10 cellular contexts compared by ENCODE assay signal in genomic region chr15:75067123-75067854, GRCh38. TPM values are rescaled to one million over a fixed set of nuclear protein-coding genes. Genes with fewer than 3 reads are reported as not detected.
DNase-seq lines count a peak whose midpoint lies in the region; ATAC-seq and TF ChIP-seq lines count a peak whose summit lies in the region.
"Had no signal": no experiment of that assay in that cellular context is flagged by ENCODE, and none has a peak within 500 bp of the region (broad histone marks: within the 10 kb centered on the region; RNA-seq: fewer than 3 reads in every experiment).

No MANE protein-coding gene starts in this region.

- peaks cover 1% of the 10 kb centered on the region for H3K27me3 Mint-ChIP-seq in activated CD4-positive, alpha-beta memory T cell treated with anti-CD3 and anti-CD28 coated beads for 36 hours
- H3K27me3 Mint-ChIP-seq: IgD-negative memory B cell had no signal

- 0 out of 2 replicates have a peak overlapping the region, but pooled peaks have one; percentile 19 for H2AFZ ChIP-seq in KMS-11 (ENCODE audit: low read depth)

- ATAC-seq in GM21423 (IDR thresholded peaks at IDR 0.05; ENCODE audit: unreplicated experiment) (no peak), HG02970 (IDR thresholded peaks at IDR 0.05; ENCODE audit: low FRiP score, unreplicated experiment) (no peak)
- ATAC-seq: left ventricle myocardium superior had no signal

- peak overlapping the region; percentile 47 for H3K27ac Mint-ChIP-seq in activated CD4-positive, alpha-beta memory T cell treated with anti-CD3 and anti-CD28 coated beads for 36 hours

- CTCF ChIA-PET in activated CD4-positive, alpha-beta memory T cell treated with anti-CD3 and anti-CD28 coated beads for 36 hours (lab: Charles Lee) = interaction anchor here (0.6 to 2.0 kb wide), 4 partner anchors 24 to 137 kb away, joined by 3 to 6 read pairs (median 4); partner anchors contain the start of gene C15orf39

- no peaks in the 10 kb centered on the region for H4K20me1 ChIP-seq in KMS-11 (ENCODE audit: insufficient read depth)

- H3K9me3 Mint-ChIP-seq in activated CD4-positive, alpha-beta memory T cell treated with anti-CD3 and anti-CD28 coated beads for 36 hours = no peaks in the 10 kb centered on the region

- POLR2A ChIA-PET in activated CD4-positive, alpha-beta memory T cell treated with anti-CD3 and anti-CD28 coated beads for 36 hours (lab: Charles Lee) = interaction anchor here (0.8 to 1.5 kb wide), 4 partner anchors 9 to 41 kb away, joined by 3 to 6 read pairs (median 3); no protein-coding TSS in a partner anchor

- H3K4me3 ChIP-seq in KMS-11 (IDR thresholded peaks at IDR 0.05; ENCODE audit: insufficient read depth, low read depth, low read length) = no peak overlapping the region

- H3K4me1 Mint-ChIP-seq in activated CD4-positive, alpha-beta memory T cell treated with anti-CD3 and anti-CD28 coated beads for 36 hours (ENCODE audit: low read depth) = peaks cover 36% of the 10 kb centered on the region

- peak overlapping the region; percentile 41 for H3K27ac ChIP-seq in KMS-11

- DNase-seq in CMK (ENCODE audit: low read depth) (peak; percentile 91), iris pigment epithelial cell (ENCODE audit: low read depth) (peak; percentile 67), pons (ENCODE audit: low spot score) (no peak), NCI-H345 treated with DMSO at 0.1 percent for 48 hours (lab: John Stamatoyannopoulos, UW; ENCODE audit: unreplicated experiment) (no peak)
- peak; percentile 73 for DNase-seq in activated CD4-positive, alpha-beta memory T cell treated with anti-CD3 and anti-CD28 coated beads for 36 hours
- DNase-seq: left ventricle myocardium superior had no signal

- H3K4me3 Mint-ChIP-seq in activated CD4-positive, alpha-beta memory T cell treated with anti-CD3 and anti-CD28 coated beads for 36 hours = no peak overlapping the region

- no peaks in the 10 kb centered on the region for H3K36me3 Mint-ChIP-seq in activated CD4-positive, alpha-beta memory T cell treated with anti-CD3 and anti-CD28 coated beads for 36 hours

- no peaks in the 10 kb centered on the region for H3K36me3 ChIP-seq in KMS-11 (ENCODE audit: insufficient read depth)

- 0 out of 2 replicates have a peak overlapping the region, but pooled peaks have one; percentile 1 for H3K9ac ChIP-seq in KMS-11

- H3K79me2 ChIP-seq in KMS-11 (ENCODE audit: insufficient read depth, low read depth) = no peaks in the 10 kb centered on the region

- peaks cover 83% of the 10 kb centered on the region for H3K4me1 ChIP-seq in KMS-11 (ENCODE audit: low read depth, poor library complexity, severe bottlenecking)

- TF ChIP-seq CTCF in KMS-11 (conservative IDR thresholded peaks at IDR 0.05; ENCODE audit: low read depth, low read length) = no peak

- intact Hi-C loops in activated CD4-positive, alpha-beta memory T cell treated with anti-CD3 and anti-CD28 coated beads for 36 hours (cut with micrococcal nuclease) = loop anchor here (1.0 kb wide), 2 partner anchors 41 to 64 kb away; no protein-coding TSS in a partner anchor

- H3K4me2 ChIP-seq in KMS-11 = peak overlapping the region; percentile 69

- H3K27me3 ChIP-seq in KMS-11 (ENCODE audit: insufficient read depth, low read depth) = no peaks in the 10 kb centered on the region

RNA-seq across cellular contexts. Expression of gene PPCDC, which starts 43.9 kb away (rescaled TPM):
- 10 to 100 TPM; 16.3 to 18.8 TPM for total RNA-seq in activated CD4-positive, alpha-beta memory T cell treated with anti-CD3 and anti-CD28 coated beads for 36 hours

Comparison
In these comparisons a context has a peak if more than half of its experiments do, and no peak if none do; other contexts are left out.
1. DNase-seq: peak in CMK (single experiment), activated CD4-positive, alpha-beta memory T cell treated with anti-CD3 and anti-CD28 coated beads for 36 hours (single experiment) and iris pigment epithelial cell (single experiment); none in pons (single experiment) and NCI-H345 treated with DMSO at 0.1 percent for 48 hours (single experiment).